ENCODE assay signal across 25 cellular contexts in genomic region chr7:125046767-125047166, GRCh38.
"Had no signal": no experiment of that assay in that cellular context is flagged by ENCODE, and none has a peak within 500 bp of the region (broad histone marks: within the 10 kb centered on the region; RNA-seq: fewer than 3 reads in every experiment).

No MANE protein-coding gene starts in this region.

- H3K4me3 ChIP-seq: stomach, suprapubic skin, testis, thoracic aorta, thyroid gland, tibial artery, tibial nerve, transverse colon, upper lobe of left lung, uterus, vagina had no signal

- H3K36me3 ChIP-seq: stomach, suprapubic skin, thoracic aorta, thyroid gland, tibial artery, tibial nerve, transverse colon, upper lobe of left lung, uterus, vagina had no signal

- H3K27ac ChIP-seq: stomach, suprapubic skin, testis, thoracic aorta, thyroid gland, tibial artery, tibial nerve, transverse colon, upper lobe of left lung, uterus, vagina had no signal

- ATAC-seq: stimulated activated effector memory CD8-positive, alpha-beta T cell treated with anti-CD3 and anti-CD28 coated beads, Interleukin-12 subunit alpha, Interleukin-12 subunit beta, amount 100 ng/mL, for 72 hours; stimulated activated memory B cell treated with anti-CD40 and anti-IgM and Interleukin-4, amounts not matched to agents 10 μg/mL and 1 μg/mL and 100 μg/mL, for 72 hours; stimulated activated naive B cell treated with anti-CD40 and anti-IgM and Interleukin-4, amounts not matched to agents 10 μg/mL and 1 μg/mL and 100 μg/mL, for 72 hours; stimulated activated naive CD8-positive, alpha-beta T cell treated with anti-CD3 and anti-CD28 coated beads, Interleukin-15, amount 100 ng/mL, for 72 hours; stimulated activated naive CD8-positive, alpha-beta T cell treated with anti-CD3 and anti-CD28 coated beads, Interleukin-15, Interleukin-2, amounts not matched to agents 100 U/mL and 50 U/mL, for 24 hours had no signal

- DNase-seq: stimulated activated CD4-positive, alpha-beta T cell treated with anti-CD3 and anti-CD28 coated beads, Interleukin-2, amount 100 ng/mL, for 24 hours; stimulated activated CD4-positive, alpha-beta T cell treated with anti-CD3 and anti-CD28 coated beads, Interleukin-2, amount 100 ng/mL, for 48 hours; stimulated activated CD4-positive, alpha-beta T cell treated with anti-CD3 and anti-CD28 coated beads, Interleukin-4, amount 100 ng/mL, for 1 hour; stimulated activated CD4-positive, alpha-beta T cell treated with anti-CD3 and anti-CD28 coated beads, Interleukin-4, amount 100 ng/mL, for 24 hours; stimulated activated CD4-positive, alpha-beta T cell treated with anti-CD3 and anti-CD28 coated beads, Interleukin-4, amount 100 ng/mL, for 4 hours; stimulated activated CD8-positive, alpha-beta memory T cell treated with anti-CD3 and anti-CD28 coated beads, Interleukin-4, amount 100 ng/mL, for 48 hours; stimulated activated naive B cell treated with anti-CD40 and anti-IgM and Interleukin-4, amounts not matched to agents 10 μg/mL and 1 μg/mL and 100 μg/mL, for 72 hours; stimulated activated naive CD4-positive, alpha-beta T cell; stimulated activated naive CD4-positive, alpha-beta T cell treated with Interleukin-2 at 50 U/mL for 16 hours; stimulated activated naive CD8-positive, alpha-beta T cell treated with anti-CD3 and anti-CD28 coated beads, Interleukin-15, amount 100 ng/mL, for 72 hours; stimulated activated naive CD8-positive, alpha-beta T cell treated with anti-CD3 and anti-CD28 coated beads, Interleukin-15, Interleukin-2, amounts not matched to agents 100 U/mL and 50 U/mL, for 24 hours; stomach; substantia nigra; testis; thyroid gland; tibial artery; transverse colon; upper lobe of left lung; uterus had no signal

- H3K27me3 ChIP-seq: stomach, suprapubic skin, testis, thyroid gland, tibial artery, tibial nerve, transverse colon, upper lobe of left lung, uterus, vagina had no signal

- H3K4me1 ChIP-seq: stomach, suprapubic skin, testis, thyroid gland, tibial artery, tibial nerve, transverse colon, upper lobe of left lung, uterus, vagina had no signal

- H3K9me3 ChIP-seq: suprapubic skin, testis, thoracic aorta, thyroid gland, tibial artery, tibial nerve, transverse colon, upper lobe of left lung, uterus, vagina had no signal
